ENCODE assay signal across 20 cellular contexts in the genomic region with DNA sequence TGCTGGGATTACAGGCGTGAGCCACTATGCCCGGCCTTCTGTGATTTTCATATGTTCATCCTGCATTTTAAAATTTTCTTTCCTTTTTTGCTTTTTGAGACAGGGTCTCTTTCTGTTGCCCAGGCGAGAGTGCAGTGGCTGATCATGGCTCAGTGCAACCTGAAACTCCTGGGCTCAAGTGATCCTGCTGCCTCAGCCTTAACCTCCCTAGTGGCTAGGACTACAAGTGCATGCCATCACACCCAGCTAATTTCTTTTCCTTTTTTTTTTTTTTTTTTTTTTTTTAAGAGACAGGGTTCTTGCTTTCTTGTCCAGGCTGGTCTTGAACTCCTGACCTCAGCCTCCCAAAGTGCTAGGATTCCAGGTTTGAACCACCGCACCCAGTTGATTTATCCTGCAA. TPM values are rescaled to one million over a fixed set of nuclear protein-coding genes. Genes with fewer than 3 reads are reported as not detected.
A peak's percentile ranks its signal among the peaks of the same experiment; 100 is the strongest.
DNase-seq lines count a peak whose midpoint lies in the region; ATAC-seq and TF ChIP-seq lines count a peak whose summit lies in the region.
"Had no signal": no experiment of that assay in that cellular context is flagged by ENCODE, and none has a peak within 500 bp of the region (broad histone marks: within the 10 kb centered on the region; RNA-seq: fewer than 3 reads in every experiment).

No MANE protein-coding gene starts in this region.

- ATAC-seq in heart left ventricle (no peak), WTC11 (peak; percentile 93), GM18511 (IDR thresholded peaks at IDR 0.05; ENCODE audit: unreplicated experiment) (no peak)

- H3K4me3 Mint-ChIP-seq in WTC11 (no peak overlapping the region), glutamatergic neuron (ENCODE audit: unreplicated experiment) (no peak overlapping the region)
- H3K4me3 Mint-ChIP-seq: CD4-positive, alpha-beta memory T cell had no signal

- no peaks in the 10 kb centered on the region; the same call in 1 of the 2 replicates for H3K27me3 Mint-ChIP-seq in WTC11 (ENCODE audit: low read depth)
- no peaks in the 10 kb centered on the region for H3K27me3 Mint-ChIP-seq in glutamatergic neuron (ENCODE audit: unreplicated experiment)

- H3K27ac ChIP-seq in cardiac muscle cell = no peak overlapping the region
- no peak overlapping the region for H3K27ac ChIP-seq in heart left ventricle
- no peak overlapping the region for H3K27ac ChIP-seq in hepatocyte
- H3K27ac ChIP-seq: RWPE1 had no signal

- intact Hi-C loops in heart left ventricle (cut with DNase I) = no loop called here
- intact Hi-C loops in head of caudate nucleus (cut with DNase I) = no loop called here

- no peak overlapping the region for H3K4me3 ChIP-seq in cardiac muscle cell
- H3K4me3 ChIP-seq in heart left ventricle = no peak overlapping the region
- H3K4me3 ChIP-seq in hepatocyte = no peak overlapping the region
- H3K4me3 ChIP-seq: HAP-1 had no signal

- WGBS in heart left ventricle, 4 donors = 86 to 95% (median 94%) methylated on average over 4 of the region's 4 CpGs
- 85% methylated on average over 4 of the region's 4 CpGs for WGBS in hepatocyte (ENCODE audit: low lambda C conversion rate, missing lambda C conversion rate)

- H3K36me3 ChIP-seq in cardiac muscle cell = no peaks in the 10 kb centered on the region
- no peaks in the 10 kb centered on the region for H3K36me3 ChIP-seq in heart left ventricle
- H3K36me3 ChIP-seq in hepatocyte (replicated peaks; ENCODE audit: insufficient read depth, low read depth) = no peaks in the 10 kb centered on the region
- H3K36me3 ChIP-seq: HAP-1 had no signal

- CTCF ChIA-PET in WTC11 (lab: Charles Lee) = interaction anchor here (0.6 to 1.2 kb wide), 7 partner anchors 8 to 63 kb away, joined by 3 to 5 read pairs (median 4); no protein-coding TSS in a partner anchor

- TF ChIP-seq POLR2A in heart left ventricle (IDR thresholded peaks at IDR 0.05) = no peak

- H3K4me1 ChIP-seq in cardiac muscle cell (ENCODE audit: low read depth) (no peaks in the 10 kb centered on the region), heart left ventricle (no peaks in the 10 kb centered on the region), hepatocyte (ENCODE audit: insufficient read depth) (no peaks in the 10 kb centered on the region)
- H3K4me1 ChIP-seq: HAP-1 had no signal

- H3K9me3 ChIP-seq in cardiac muscle cell (ENCODE audit: low read depth) (no peaks in the 10 kb centered on the region), heart left ventricle (no peaks in the 10 kb centered on the region), hepatocyte (ENCODE audit: low read depth) (no peaks in the 10 kb centered on the region)
- H3K9me3 ChIP-seq: HAP-1 had no signal

- H4K20me1 ChIP-seq in hepatocyte (ENCODE audit: insufficient read depth, poor library complexity, severe bottlenecking) = no peaks in the 10 kb centered on the region

- H3K27me3 ChIP-seq in cardiac muscle cell = no peaks in the 10 kb centered on the region
- H3K27me3 ChIP-seq in heart left ventricle = no peaks in the 10 kb centered on the region
- H3K27me3 ChIP-seq in hepatocyte = no peaks in the 10 kb centered on the region

- H3K27ac Mint-ChIP-seq in WTC11 (no peak overlapping the region), glutamatergic neuron (ENCODE audit: unreplicated experiment) (no peak overlapping the region)
- H3K27ac Mint-ChIP-seq: CD4-positive, alpha-beta memory T cell had no signal

- H3K4me1 Mint-ChIP-seq in WTC11 (peaks cover 2% of the 10 kb centered on the region; the same call in 1 of the 2 replicates), glutamatergic neuron (ENCODE audit: low read depth, unreplicated experiment) (no peaks in the 10 kb centered on the region)
- H3K4me1 Mint-ChIP-seq: CD4-positive, alpha-beta memory T cell had no signal

- no peaks in the 10 kb centered on the region for H3K9me2 ChIP-seq in hepatocyte (replicated peaks; ENCODE audit: insufficient read depth)

- no peaks in the 10 kb centered on the region for H3K9me3 Mint-ChIP-seq in WTC11
- peaks cover 2% of the 10 kb centered on the region for H3K9me3 Mint-ChIP-seq in glutamatergic neuron (ENCODE audit: unreplicated experiment)
- H3K9me3 Mint-ChIP-seq: CD4-positive, alpha-beta memory T cell had no signal

- peak; percentile 10 for TF ChIP-seq CTCF in cardiac muscle cell (IDR thresholded peaks at IDR 0.05; ENCODE audit: low read depth, low read length)
- TF ChIP-seq CTCF in heart left ventricle (IDR thresholded peaks at IDR 0.05) = no peak
- no peak for TF ChIP-seq CTCF in WTC11 (IDR thresholded peaks at IDR 0.05)
- TF ChIP-seq CTCF in glutamatergic neuron (IDR thresholded peaks at IDR 0.05; ENCODE audit: partially characterized antibody, unreplicated experiment) = peak; percentile 13
- TF ChIP-seq CTCF in hepatocyte (IDR thresholded peaks at IDR 0.05; ENCODE audit: poor library complexity) = no peak
- no peak for TF ChIP-seq CTCF in GM10266 (IDR thresholded peaks at IDR 0.05; ENCODE audit: control insufficient read depth, insufficient read depth, low read depth, missing control alignments)

- DNase-seq in cardiac muscle cell (ENCODE audit: low read depth in 1 of 2, low spot score in 1 of 2) (peak in 1 of 2 donors; percentile 16), heart left ventricle (no peak), WTC11 (ENCODE audit: low spot score) (peak; percentile 33), glutamatergic neuron (no peak), hepatocyte (ENCODE audit: low spot score) (no peak), GM10266 (ENCODE audit: extremely low spot score) (no peak), head of caudate nucleus (no peak)
- DNase-seq: 8988T; Calu3; CD4-positive, alpha-beta memory T cell; DMS79; MV-4-11; NCI-H1417 treated with DMSO at 0.1 percent for 48 hours; NCI-H1930; NCI-H2171; NCI-H446 treated with DMSO at 0.1 percent for 48 hours had no signal

- no peak overlapping the region for H3K4me2 ChIP-seq in hepatocyte

- no peaks in the 10 kb centered on the region for H3K79me2 ChIP-seq in hepatocyte

- H2AFZ ChIP-seq in hepatocyte = no peak overlapping the region

- H3K36me3 Mint-ChIP-seq in WTC11 (no peaks in the 10 kb centered on the region), glutamatergic neuron (ENCODE audit: unreplicated experiment) (no peaks in the 10 kb centered on the region)
- H3K36me3 Mint-ChIP-seq: CD4-positive, alpha-beta memory T cell had no signal

- POLR2A ChIA-PET in WTC11 (lab: Charles Lee) = interaction anchor here (1.2 kb wide), 1 partner anchor 11 kb away, joined by 7 read pairs; no protein-coding TSS in a partner anchor

TF ChIP-seq in WTC11, 78 proteins besides CTCF, POLR2A, EP300 and RAD21:
- no peak for TF ChIP-seq ZNF425 (CRISPR knock-in tag; conservative IDR thresholded peaks at IDR 0.05)
- no peak for TF ChIP-seq TEAD1 (CRISPR knock-in tag; IDR thresholded peaks at IDR 0.05)
- TF ChIP-seq FOXK1 (CRISPR knock-in tag; IDR thresholded peaks at IDR 0.05) = no peak
- no peak for TF ChIP-seq GABPB1 (CRISPR knock-in tag; IDR thresholded peaks at IDR 0.05)
- TF ChIP-seq, protein P1, sequence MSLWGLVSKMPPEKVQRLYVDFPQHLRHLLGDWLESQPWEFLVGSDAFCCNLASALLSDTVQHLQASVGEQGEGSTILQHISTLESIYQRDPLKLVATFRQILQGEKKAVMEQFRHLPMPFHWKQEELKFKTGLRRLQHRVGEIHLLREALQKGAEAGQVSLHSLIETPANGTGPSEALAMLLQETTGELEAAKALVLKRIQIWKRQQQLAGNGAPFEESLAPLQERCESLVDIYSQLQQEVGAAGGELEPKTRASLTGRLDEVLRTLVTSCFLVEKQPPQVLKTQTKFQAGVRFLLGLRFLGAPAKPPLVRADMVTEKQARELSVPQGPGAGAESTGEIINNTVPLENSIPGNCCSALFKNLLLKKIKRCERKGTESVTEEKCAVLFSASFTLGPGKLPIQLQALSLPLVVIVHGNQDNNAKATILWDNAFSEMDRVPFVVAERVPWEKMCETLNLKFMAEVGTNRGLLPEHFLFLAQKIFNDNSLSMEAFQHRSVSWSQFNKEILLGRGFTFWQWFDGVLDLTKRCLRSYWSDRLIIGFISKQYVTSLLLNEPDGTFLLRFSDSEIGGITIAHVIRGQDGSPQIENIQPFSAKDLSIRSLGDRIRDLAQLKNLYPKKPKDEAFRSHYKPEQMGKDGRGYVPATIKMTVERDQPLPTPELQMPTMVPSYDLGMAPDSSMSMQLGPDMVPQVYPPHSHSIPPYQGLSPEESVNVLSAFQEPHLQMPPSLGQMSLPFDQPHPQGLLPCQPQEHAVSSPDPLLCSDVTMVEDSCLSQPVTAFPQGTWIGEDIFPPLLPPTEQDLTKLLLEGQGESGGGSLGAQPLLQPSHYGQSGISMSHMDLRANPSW (CRISPR knock-in tag; conservative IDR thresholded peaks at IDR 0.05; ENCODE audit: low read depth) = no peak
- TF ChIP-seq SMAD4 (CRISPR knock-in tag; IDR thresholded peaks at IDR 0.05) = no peak
- no peak for TF ChIP-seq NR3C1 (CRISPR knock-in tag; conservative IDR thresholded peaks at IDR 0.05; ENCODE audit: low read depth)
- TF ChIP-seq ZMAT4 (CRISPR knock-in tag; IDR thresholded peaks at IDR 0.05) = no peak
TF ChIP-seq in WTC11: peak in this region for 0.

RNA-seq across cellular contexts. Expression of gene WT1, which starts 54.1 kb away (rescaled TPM):
- total RNA-seq in cardiac muscle cell (5.0 and 5.2 TPM in 2 replicates), heart left ventricle (10 to 100 TPM in 1 of 9 donors, 1 to 10 TPM in 8; 1.3 to 16.6 (median 2.9) TPM), WTC11 (2021) (0.09 to 0.16 TPM in 2 of 3 replicates, not detected in the other), glutamatergic neuron (ENCODE audit: unreplicated experiment) (not detected), hepatocyte (0.24 and 0.47 TPM in 2 replicates)
- polyA plus RNA-seq in cardiac muscle cell (0.70 and 3.0 TPM in 2 replicates), heart left ventricle (1 to 10 TPM; 1.0 to 1.2 TPM), hepatocyte (0.37 and 1.2 TPM in 2 replicates)
- total RNA-seq: Calu3; CD4-positive, alpha-beta memory T cell had no signal
- polyA plus RNA-seq: BJ; CD4-positive, alpha-beta memory T cell had no signal

Comparison
In these comparisons a context has a peak if more than half of its experiments do, and no peak if none do; other contexts are left out.
1. CTCF ChIP-seq: peak in cardiac muscle cell (single experiment) and glutamatergic neuron (single experiment); none in heart left ventricle (0 of 12), WTC11 (single experiment), hepatocyte (single experiment) and GM10266 (single experiment).